1 cellular context compared by ENCODE assay signal in genomic region chr13:111153279-111153976, GRCh38.
TF ChIP-seq lines count a peak whose summit lies in the region.

No MANE protein-coding gene starts in this region.

TF ChIP-seq in GM12878, 131 proteins besides CTCF, POLR2A, EP300 and RAD21 (continued from another document):
- TF ChIP-seq, protein P1, sequence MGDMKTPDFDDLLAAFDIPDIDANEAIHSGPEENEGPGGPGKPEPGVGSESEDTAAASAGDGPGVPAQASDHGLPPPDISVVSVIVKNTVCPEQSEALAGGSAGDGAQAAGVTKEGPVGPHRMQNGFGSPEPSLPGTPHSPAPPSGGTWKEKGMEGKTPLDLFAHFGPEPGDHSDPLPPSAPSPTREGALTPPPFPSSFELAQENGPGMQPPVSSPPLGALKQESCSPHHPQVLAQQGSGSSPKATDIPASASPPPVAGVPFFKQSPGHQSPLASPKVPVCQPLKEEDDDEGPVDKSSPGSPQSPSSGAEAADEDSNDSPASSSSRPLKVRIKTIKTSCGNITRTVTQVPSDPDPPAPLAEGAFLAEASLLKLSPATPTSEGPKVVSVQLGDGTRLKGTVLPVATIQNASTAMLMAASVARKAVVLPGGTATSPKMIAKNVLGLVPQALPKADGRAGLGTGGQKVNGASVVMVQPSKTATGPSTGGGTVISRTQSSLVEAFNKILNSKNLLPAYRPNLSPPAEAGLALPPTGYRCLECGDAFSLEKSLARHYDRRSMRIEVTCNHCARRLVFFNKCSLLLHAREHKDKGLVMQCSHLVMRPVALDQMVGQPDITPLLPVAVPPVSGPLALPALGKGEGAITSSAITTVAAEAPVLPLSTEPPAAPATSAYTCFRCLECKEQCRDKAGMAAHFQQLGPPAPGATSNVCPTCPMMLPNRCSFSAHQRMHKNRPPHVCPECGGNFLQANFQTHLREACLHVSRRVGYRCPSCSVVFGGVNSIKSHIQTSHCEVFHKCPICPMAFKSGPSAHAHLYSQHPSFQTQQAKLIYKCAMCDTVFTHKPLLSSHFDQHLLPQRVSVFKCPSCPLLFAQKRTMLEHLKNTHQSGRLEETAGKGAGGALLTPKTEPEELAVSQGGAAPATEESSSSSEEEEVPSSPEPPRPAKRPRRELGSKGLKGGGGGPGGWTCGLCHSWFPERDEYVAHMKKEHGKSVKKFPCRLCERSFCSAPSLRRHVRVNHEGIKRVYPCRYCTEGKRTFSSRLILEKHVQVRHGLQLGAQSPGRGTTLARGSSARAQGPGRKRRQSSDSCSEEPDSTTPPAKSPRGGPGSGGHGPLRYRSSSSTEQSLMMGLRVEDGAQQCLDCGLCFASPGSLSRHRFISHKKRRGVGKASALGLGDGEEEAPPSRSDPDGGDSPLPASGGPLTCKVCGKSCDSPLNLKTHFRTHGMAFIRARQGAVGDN (IDR thresholded peaks at IDR 0.05): peak; percentile 56; the same call in 1 of the 2 replicates
- TF ChIP-seq CEBPZ (IDR thresholded peaks at IDR 0.05; ENCODE audit: low read depth, low read length) (no peak), CREB1 (IDR thresholded peaks at IDR 0.05; ENCODE audit: low read depth) (peak; percentile 99), ZSCAN29 (IDR thresholded peaks at IDR 0.05) (peak; percentile 55; the same call in 1 of the 2 replicates), HCFC1 (IDR thresholded peaks at IDR 0.05; ENCODE audit: low read length) (peak; percentile 77), JUND (IDR thresholded peaks at IDR 0.05; ENCODE audit: low read depth, low read length) (no peak), MTA2 (IDR thresholded peaks at IDR 0.05; ENCODE audit: low read depth) (no peak), TCF3 (IDR thresholded peaks at IDR 0.05; ENCODE audit: borderline replicate concordance, insufficient read depth, low read depth, low read length) (no peak), ASH2L (IDR thresholded peaks at IDR 0.05; ENCODE audit: borderline replicate concordance, low read depth) (0 out of 2 replicates have a peak, but pooled peaks have one; percentile 53), SREBF1 (IDR thresholded peaks at IDR 0.05; ENCODE audit: low read length) (no peak), ESRRA (IDR thresholded peaks at IDR 0.05; ENCODE audit: low read length) (peak; percentile 60; the same call in 1 of the 2 replicates), LARP7 (IDR thresholded peaks at IDR 0.05) (peak; percentile 87), CBFB (IDR thresholded peaks at IDR 0.05; ENCODE audit: low read depth) (no peak), E2F4 (IDR thresholded peaks at IDR 0.05; ENCODE audit: low read depth, low read length) (no peak), EED (IDR thresholded peaks at IDR 0.05; ENCODE audit: low read depth) (0 out of 2 replicates have a peak, but pooled peaks have one; percentile 17), KLF5 (IDR thresholded peaks at IDR 0.05; ENCODE audit: partially characterized antibody) (peak; percentile 57), CREM (IDR thresholded peaks at IDR 0.05; ENCODE audit: low read depth) (peak; percentile 99), RELB (IDR thresholded peaks at IDR 0.05; ENCODE audit: low read depth) (peak; percentile 79), KDM1A (IDR thresholded peaks at IDR 0.05; ENCODE audit: borderline replicate concordance) (no peak), CEBPB (IDR thresholded peaks at IDR 0.05; ENCODE audit: borderline replicate concordance in 1 of 2, low read depth in 2 of 2, low read length in 2 of 2) (no peak), POLR2AphosphoS5 (IDR thresholded peaks at IDR 0.05; ENCODE audit: low read length) (peak; percentile 81), MYC (IDR thresholded peaks at IDR 0.05; ENCODE audit: insufficient read depth, insufficient read length, insufficient replicate concordance, low read length, severe bottlenecking) (no peak), SUPT20H (IDR thresholded peaks at IDR 0.05; ENCODE audit: borderline replicate concordance, control insufficient read depth, low read depth, low read length) (no peak), ZNF592 (IDR thresholded peaks at IDR 0.05) (no peak), SP1 (IDR thresholded peaks at IDR 0.05; ENCODE audit: low read depth, low read length) (no peak)
- TF ChIP-seq, protein P2, sequence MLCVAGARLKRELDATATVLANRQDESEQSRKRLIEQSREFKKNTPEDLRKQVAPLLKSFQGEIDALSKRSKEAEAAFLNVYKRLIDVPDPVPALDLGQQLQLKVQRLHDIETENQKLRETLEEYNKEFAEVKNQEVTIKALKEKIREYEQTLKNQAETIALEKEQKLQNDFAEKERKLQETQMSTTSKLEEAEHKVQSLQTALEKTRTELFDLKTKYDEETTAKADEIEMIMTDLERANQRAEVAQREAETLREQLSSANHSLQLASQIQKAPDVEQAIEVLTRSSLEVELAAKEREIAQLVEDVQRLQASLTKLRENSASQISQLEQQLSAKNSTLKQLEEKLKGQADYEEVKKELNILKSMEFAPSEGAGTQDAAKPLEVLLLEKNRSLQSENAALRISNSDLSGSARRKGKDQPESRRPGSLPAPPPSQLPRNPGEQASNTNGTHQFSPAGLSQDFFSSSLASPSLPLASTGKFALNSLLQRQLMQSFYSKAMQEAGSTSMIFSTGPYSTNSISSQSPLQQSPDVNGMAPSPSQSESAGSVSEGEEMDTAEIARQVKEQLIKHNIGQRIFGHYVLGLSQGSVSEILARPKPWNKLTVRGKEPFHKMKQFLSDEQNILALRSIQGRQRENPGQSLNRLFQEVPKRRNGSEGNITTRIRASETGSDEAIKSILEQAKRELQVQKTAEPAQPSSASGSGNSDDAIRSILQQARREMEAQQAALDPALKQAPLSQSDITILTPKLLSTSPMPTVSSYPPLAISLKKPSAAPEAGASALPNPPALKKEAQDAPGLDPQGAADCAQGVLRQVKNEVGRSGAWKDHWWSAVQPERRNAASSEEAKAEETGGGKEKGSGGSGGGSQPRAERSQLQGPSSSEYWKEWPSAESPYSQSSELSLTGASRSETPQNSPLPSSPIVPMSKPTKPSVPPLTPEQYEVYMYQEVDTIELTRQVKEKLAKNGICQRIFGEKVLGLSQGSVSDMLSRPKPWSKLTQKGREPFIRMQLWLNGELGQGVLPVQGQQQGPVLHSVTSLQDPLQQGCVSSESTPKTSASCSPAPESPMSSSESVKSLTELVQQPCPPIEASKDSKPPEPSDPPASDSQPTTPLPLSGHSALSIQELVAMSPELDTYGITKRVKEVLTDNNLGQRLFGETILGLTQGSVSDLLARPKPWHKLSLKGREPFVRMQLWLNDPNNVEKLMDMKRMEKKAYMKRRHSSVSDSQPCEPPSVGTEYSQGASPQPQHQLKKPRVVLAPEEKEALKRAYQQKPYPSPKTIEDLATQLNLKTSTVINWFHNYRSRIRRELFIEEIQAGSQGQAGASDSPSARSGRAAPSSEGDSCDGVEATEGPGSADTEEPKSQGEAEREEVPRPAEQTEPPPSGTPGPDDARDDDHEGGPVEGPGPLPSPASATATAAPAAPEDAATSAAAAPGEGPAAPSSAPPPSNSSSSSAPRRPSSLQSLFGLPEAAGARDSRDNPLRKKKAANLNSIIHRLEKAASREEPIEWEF (IDR thresholded peaks at IDR 0.05; ENCODE audit: insufficient replicate concordance, low read depth, low read length): no peak
- TF ChIP-seq, protein P3, sequence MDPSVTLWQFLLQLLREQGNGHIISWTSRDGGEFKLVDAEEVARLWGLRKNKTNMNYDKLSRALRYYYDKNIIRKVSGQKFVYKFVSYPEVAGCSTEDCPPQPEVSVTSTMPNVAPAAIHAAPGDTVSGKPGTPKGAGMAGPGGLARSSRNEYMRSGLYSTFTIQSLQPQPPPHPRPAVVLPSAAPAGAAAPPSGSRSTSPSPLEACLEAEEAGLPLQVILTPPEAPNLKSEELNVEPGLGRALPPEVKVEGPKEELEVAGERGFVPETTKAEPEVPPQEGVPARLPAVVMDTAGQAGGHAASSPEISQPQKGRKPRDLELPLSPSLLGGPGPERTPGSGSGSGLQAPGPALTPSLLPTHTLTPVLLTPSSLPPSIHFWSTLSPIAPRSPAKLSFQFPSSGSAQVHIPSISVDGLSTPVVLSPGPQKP (IDR thresholded peaks at IDR 0.05; ENCODE audit: low read depth, low read length): peak; percentile 90
